ENCODE assay signal across 1 cellular context in the genomic region with DNA sequence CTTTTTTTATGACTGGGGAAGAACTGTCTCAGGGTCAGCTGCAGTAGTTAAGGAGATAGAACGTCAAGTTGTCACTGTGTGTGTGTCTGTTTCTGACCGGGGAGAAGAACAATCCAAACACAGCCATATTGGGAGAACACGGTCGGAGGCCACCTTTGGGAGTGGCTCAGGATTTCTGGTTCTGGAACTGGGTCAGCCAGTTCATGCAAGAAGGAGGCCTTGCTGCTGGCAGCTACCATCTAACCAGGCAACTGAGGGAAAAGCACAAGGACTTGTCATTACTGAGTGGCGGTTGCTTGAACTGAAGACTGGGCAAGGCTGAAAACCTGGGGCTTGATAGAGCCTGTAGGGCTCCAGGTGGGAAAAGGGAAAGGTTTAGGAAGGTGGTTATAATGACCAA.
TF ChIP-seq lines count a peak whose summit lies in the region.

No MANE protein-coding gene starts in this region.

TF ChIP-seq in HEK293, 187 proteins besides CTCF, POLR2A, EP300 and RAD21:
- TF ChIP-seq PRDM10 (tag by site-specific recombination; IDR thresholded peaks at IDR 0.05) (0 out of 2 replicates have a peak, but pooled peaks have one; percentile 18), ZNF654 (tag by site-specific recombination; IDR thresholded peaks at IDR 0.05; ENCODE audit: low read depth) (no peak), SCRT1 (tag by site-specific recombination; IDR thresholded peaks at IDR 0.05; ENCODE audit: borderline replicate concordance) (no peak)
- TF ChIP-seq, protein P1, sequence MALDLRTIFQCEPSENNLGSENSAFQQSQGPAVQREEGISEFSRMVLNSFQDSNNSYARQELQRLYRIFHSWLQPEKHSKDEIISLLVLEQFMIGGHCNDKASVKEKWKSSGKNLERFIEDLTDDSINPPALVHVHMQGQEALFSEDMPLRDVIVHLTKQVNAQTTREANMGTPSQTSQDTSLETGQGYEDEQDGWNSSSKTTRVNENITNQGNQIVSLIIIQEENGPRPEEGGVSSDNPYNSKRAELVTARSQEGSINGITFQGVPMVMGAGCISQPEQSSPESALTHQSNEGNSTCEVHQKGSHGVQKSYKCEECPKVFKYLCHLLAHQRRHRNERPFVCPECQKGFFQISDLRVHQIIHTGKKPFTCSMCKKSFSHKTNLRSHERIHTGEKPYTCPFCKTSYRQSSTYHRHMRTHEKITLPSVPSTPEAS (tag by site-specific recombination; IDR thresholded peaks at IDR 0.05) = no peak
